ENCODE assay signal across 20 cellular contexts in genomic region chr17:16061631-16062030, GRCh38.
A peak's percentile ranks its signal among the peaks of the same experiment; 100 is the strongest.
DNase-seq lines count a peak whose midpoint lies in the region; ATAC-seq and TF ChIP-seq lines count a peak whose summit lies in the region.
"Had no signal": no experiment of that assay in that cellular context is flagged by ENCODE, and none has a peak within 500 bp of the region (broad histone marks: within the 10 kb centered on the region; RNA-seq: fewer than 3 reads in every experiment).

No MANE protein-coding gene starts in this region.

- H3K27me3 Mint-ChIP-seq in MCF 10A (ENCODE audit: insufficient read depth, unreplicated experiment) (no peaks in the 10 kb centered on the region), memory B cell (no peaks in the 10 kb centered on the region), mesothelial cell of epicardium (ENCODE audit: low read depth) (no peaks in the 10 kb centered on the region)
- H3K27me3 Mint-ChIP-seq in activated T-helper 17 cell treated with anti-CD3 and anti-CD28 coated beads, Interleukin-2, amount 50 U/mL, for 72 hours: no peaks in the 10 kb centered on the region
- H3K27me3 Mint-ChIP-seq: CD8-positive, alpha-beta memory T cell had no signal

- ATAC-seq in activated T-helper 17 cell treated with anti-CD3 and anti-CD28 coated beads, Interleukin-2, amount 50 U/mL, for 72 hours (replicated peaks): no peak
- no peak for ATAC-seq in memory B cell (ENCODE audit: low read depth)
- ATAC-seq in GM18505 (IDR thresholded peaks at IDR 0.05; ENCODE audit: unreplicated experiment): no peak
- ATAC-seq: HepG2 had no signal

- no peaks in the 10 kb centered on the region for H3K9me3 ChIP-seq in breast epithelium
- H3K9me3 ChIP-seq: BLaER1 had no signal

- peaks cover 91% of the 10 kb centered on the region for H3K36me3 Mint-ChIP-seq in MCF 10A (ENCODE audit: insufficient read depth, unreplicated experiment)
- peaks cover 100% of the 10 kb centered on the region for H3K36me3 Mint-ChIP-seq in activated T-helper 17 cell treated with anti-CD3 and anti-CD28 coated beads, Interleukin-2, amount 50 U/mL, for 72 hours (ENCODE audit: low read depth)
- peaks cover 50% of the 10 kb centered on the region for H3K36me3 Mint-ChIP-seq in memory B cell
- H3K36me3 Mint-ChIP-seq in mesothelial cell of epicardium: peaks cover 47% of the 10 kb centered on the region

- CTCF ChIA-PET in MCF 10A (lab: Yijun Ruan, JAX): interaction anchor here (0.9 kb wide), 1 partner anchor 125 kb away, joined by 3 read pairs; no protein-coding TSS in a partner anchor

- TSS peak; percentile 36 for BruUV-seq in MCF 10A (replicated peaks; lab: Mats Ljungman, UMichigan)

- H3K4me1 Mint-ChIP-seq in MCF 10A (ENCODE audit: insufficient read depth, unreplicated experiment) (no peaks in the 10 kb centered on the region), memory B cell (no peaks in the 10 kb centered on the region), mesothelial cell of epicardium (peaks cover 2% of the 10 kb centered on the region)
- H3K4me1 Mint-ChIP-seq in activated T-helper 17 cell treated with anti-CD3 and anti-CD28 coated beads, Interleukin-2, amount 50 U/mL, for 72 hours: no peaks in the 10 kb centered on the region

- POLR2A ChIA-PET in MCF 10A (lab: Yijun Ruan, JAX): interaction anchor here (1.4 kb wide), 1 partner anchor 14 kb away, joined by 3 read pairs; no protein-coding TSS in a partner anchor

- peaks cover 11% of the 10 kb centered on the region for H3K36me3 ChIP-seq in breast epithelium

- H3K27ac ChIP-seq in breast epithelium: no peak overlapping the region
- H3K27ac ChIP-seq: BLaER1 had no signal

- H3K27me3 ChIP-seq in breast epithelium: no peaks in the 10 kb centered on the region
- H3K27me3 ChIP-seq: BLaER1 had no signal

- H3K27ac Mint-ChIP-seq in MCF 10A (ENCODE audit: low read depth, unreplicated experiment) (no peak overlapping the region), memory B cell (peak overlapping the region; percentile 62), mesothelial cell of epicardium (no peak overlapping the region)
- peak overlapping the region; percentile 6 for H3K27ac Mint-ChIP-seq in activated T-helper 17 cell treated with anti-CD3 and anti-CD28 coated beads, Interleukin-2, amount 50 U/mL, for 72 hours

- H3K9me3 Mint-ChIP-seq in MCF 10A (ENCODE audit: unreplicated experiment): no peaks in the 10 kb centered on the region
- no peaks in the 10 kb centered on the region for H3K9me3 Mint-ChIP-seq in activated T-helper 17 cell treated with anti-CD3 and anti-CD28 coated beads, Interleukin-2, amount 50 U/mL, for 72 hours
- no peaks in the 10 kb centered on the region for H3K9me3 Mint-ChIP-seq in memory B cell
- H3K9me3 Mint-ChIP-seq in mesothelial cell of epicardium: no peaks in the 10 kb centered on the region
- H3K9me3 Mint-ChIP-seq: CD8-positive, alpha-beta memory T cell had no signal

- DNase-seq in MCF 10A (ENCODE audit: unreplicated experiment): no peak
- no peak for DNase-seq in breast epithelium (ENCODE audit: low spot score in 2 of 2)
- DNase-seq in memory B cell (ENCODE audit: low spot score in 2 of 2): no peak
- DNase-seq in Ammon's horn (ENCODE audit: low spot score): no peak
- no peak for DNase-seq in mesothelial cell of epicardium (ENCODE audit: low spot score in 2 of 2, unreplicated experiment in 2 of 2)
- DNase-seq in stimulated activated naive CD4-positive, alpha-beta T cell (lab: John Stamatoyannopoulos, UW): no peak
- DNase-seq: CD8-positive, alpha-beta memory T cell; DMS53; EL; KG1; NCI-H1417; NCI-H187; NCI-H2227 treated with DMSO at 0.1 percent for 48 hours; NCI-H510A treated with DMSO at 0.1 percent for 48 hours; NCI-H774; OCI-M1 had no signal

- TF ChIP-seq POLR2A in breast epithelium (IDR thresholded peaks at IDR 0.05) (no peak), GM18505 (IDR thresholded peaks at IDR 0.05; ENCODE audit: borderline replicate concordance, extremely low read depth, insufficient read depth, insufficient read length) (no peak)

- intact Hi-C loops in MCF 10A (cut with micrococcal nuclease): no loop called here
- intact Hi-C loops in breast epithelium (cut with DNase I; ENCODE audit: low total_unique reads): no loop called here

- no peak overlapping the region for H3K4me3 ChIP-seq in breast epithelium
- H3K4me3 ChIP-seq: BLaER1 had no signal

- no peak for TF ChIP-seq CTCF in MCF 10A (IDR thresholded peaks at IDR 0.05; ENCODE audit: unreplicated experiment)
- no peak for TF ChIP-seq CTCF in breast epithelium (IDR thresholded peaks at IDR 0.05)
- TF ChIP-seq CTCF in mesothelial cell of epicardium (IDR thresholded peaks at IDR 0.05; ENCODE audit: unreplicated experiment): no peak

- H3K4me3 Mint-ChIP-seq in MCF 10A (ENCODE audit: unreplicated experiment): no peak overlapping the region
- no peak overlapping the region for H3K4me3 Mint-ChIP-seq in activated T-helper 17 cell treated with anti-CD3 and anti-CD28 coated beads, Interleukin-2, amount 50 U/mL, for 72 hours
- H3K4me3 Mint-ChIP-seq in memory B cell: no peak overlapping the region
- H3K4me3 Mint-ChIP-seq in mesothelial cell of epicardium: no peak overlapping the region
- H3K4me3 Mint-ChIP-seq: CD8-positive, alpha-beta memory T cell had no signal

- H3K4me1 ChIP-seq in breast epithelium: no peaks in the 10 kb centered on the region
- H3K4me1 ChIP-seq: BLaER1 had no signal

Comparison
In these comparisons a context has a peak if more than half of its experiments do, and no peak if none do; other contexts are left out.
1. H3K27ac Mint-ChIP-seq: peak in activated T-helper 17 cell treated with anti-CD3 and anti-CD28 coated beads, Interleukin-2, amount 50 U/mL, for 72 hours (single experiment) and memory B cell (single experiment); none in MCF 10A (single experiment) and mesothelial cell of epicardium (single experiment).